ENCODE assay signal across 31 cellular contexts in genomic region chr13:109355129-109355528, GRCh38.
DNase-seq lines count a peak whose midpoint lies in the region; ATAC-seq, FAIRE-seq and TF ChIP-seq lines count a peak whose summit lies in the region.
"Had no signal": no experiment of that assay in that cellular context is flagged by ENCODE, and none has a peak within 500 bp of the region (broad histone marks: within the 10 kb centered on the region; RNA-seq: fewer than 3 reads in every experiment).

No MANE protein-coding gene starts in this region.

- H3K9me1 ChIP-seq in endothelial cell of umbilical vein (replicated peaks; ENCODE audit: control insufficient read depth, extremely low read depth, insufficient read depth, low read length): no peaks in the 10 kb centered on the region

- DNase-seq in A673 (ENCODE audit: low spot score): peak; percentile 37
- peak; percentile 78 for DNase-seq in endothelial cell of umbilical vein (ENCODE audit: low read depth, low spot score)
- DNase-seq in NCI-H1417 (lab: John Stamatoyannopoulos, UW): no peak
- DNase-seq: 8988T; ACHN; AML-193; BE2C; C1 segment of cervical spinal cord; Caco-2; Calu3; CD4-positive, alpha-beta memory T cell; CD4-positive, alpha-beta T cell; CD4-positive, CD25-positive, alpha-beta regulatory T cell; CD8-positive, alpha-beta memory T cell; CD8-positive, alpha-beta T cell; COR-L47; DMS 273 treated with DMSO at 0.1 percent for 48 hours; DMS153; DMS53; DMS79; DMS79 treated with DMSO at 0.1 percent for 48 hours; DND-41; EL had no signal

- H3K27me3 ChIP-seq in A673 (replicated peaks; ENCODE audit: insufficient read depth, low read depth, low read length, poor library complexity): no peaks in the 10 kb centered on the region
- H3K27me3 ChIP-seq in endothelial cell of umbilical vein (ENCODE audit: control insufficient read depth in 2 of 2, insufficient read depth in 2 of 2, low read length in 2 of 2): no peaks in the 10 kb centered on the region
- H3K27me3 ChIP-seq: BE2C; BLaER1; BLaER1 treated with 17β-estradiol and CSF1 and Interleukin-3, amounts not matched to agents 10 nM and 100 nM had no signal

- H3K27ac ChIP-seq in A673 (ENCODE audit: low read depth, low read length, poor library complexity, severe bottlenecking) (peak overlapping the region; percentile 74), endothelial cell of umbilical vein (ENCODE audit: insufficient read depth, low read depth, low read length) (peak overlapping the region; percentile 20)
- H3K27ac ChIP-seq: 22Rv1; A549; BLaER1; BLaER1 treated with 17β-estradiol and CSF1 and Interleukin-3, amounts not matched to agents 10 nM and 100 nM; C4-2B had no signal

- no peak overlapping the region for H3K9ac ChIP-seq in endothelial cell of umbilical vein (replicated peaks; ENCODE audit: extremely low read depth, insufficient read depth, low read length)
- H3K9ac ChIP-seq: BLaER1; BLaER1 treated with 17β-estradiol and CSF1 and Interleukin-3, amounts not matched to agents 10 nM and 100 nM had no signal

- H3K4me1 ChIP-seq in A673 (ENCODE audit: insufficient read depth, low read length, poor library complexity, severe bottlenecking) (peaks cover 29% of the 10 kb centered on the region), endothelial cell of umbilical vein (ENCODE audit: control insufficient read depth, extremely low read depth, insufficient read depth, low read length) (peaks cover 6% of the 10 kb centered on the region)
- H3K4me1 ChIP-seq: A549; BE2C; BLaER1; BLaER1 treated with 17β-estradiol and CSF1 and Interleukin-3, amounts not matched to agents 10 nM and 100 nM; Caco-2 had no signal

- dilution Hi-C loops in endothelial cell of umbilical vein (cut with MboI; ENCODE audit: extremely low pct_ligation_motif_present, low sequenced_read_pairs): no loop called here

- CTCF ChIA-PET in A673 (lab: Charles Lee): no interaction called here
- CTCF ChIA-PET in endothelial cell of umbilical vein (lab: Charles Lee): interaction anchor here (0.8 to 2.1 kb wide), 7 partner anchors 9 to 430 kb away, joined by 3 to 6 read pairs (median 4); no protein-coding TSS in a partner anchor

- TF ChIP-seq CTCF in A673 (conservative IDR thresholded peaks at IDR 0.05; ENCODE audit: low read depth, low read length) (no peak), endothelial cell of umbilical vein (IDR thresholded peaks at IDR 0.05; ENCODE audit: extremely low read depth in 1 of 2, insufficient read depth in 1 of 2, low read depth in 1 of 2, low read length in 2 of 2) (no peak)

- H3K79me2 ChIP-seq in endothelial cell of umbilical vein (ENCODE audit: control insufficient read depth, insufficient read depth, low read length): no peaks in the 10 kb centered on the region

- H3K4me3 ChIP-seq in A673 (ENCODE audit: low read depth, low read length, poor library complexity, severe bottlenecking): no peak overlapping the region
- no peak overlapping the region for H3K4me3 ChIP-seq in endothelial cell of umbilical vein (replicated peaks in 1 of 3; ENCODE audit: insufficient read depth in 1 of 3, low read depth in 1 of 3, low read length in 3 of 3)
- H3K4me3 ChIP-seq: A549; BLaER1; BLaER1 treated with 17β-estradiol and CSF1 and Interleukin-3, amounts not matched to agents 10 nM and 100 nM had no signal

- H3K4me2 ChIP-seq in endothelial cell of umbilical vein (ENCODE audit: insufficient read depth, low read length): no peak overlapping the region
- H3K4me2 ChIP-seq: A549; BLaER1; BLaER1 treated with 17β-estradiol and CSF1 and Interleukin-3, amounts not matched to agents 10 nM and 100 nM had no signal

- POLR2A ChIA-PET in A673 (lab: Charles Lee; ENCODE audit: low non-redundant PET): interaction anchor here (0.6 kb wide), 2 partner anchors 71 to 705 kb away, joined by 3 to 5 read pairs; no protein-coding TSS in a partner anchor
- POLR2A ChIA-PET in endothelial cell of umbilical vein (lab: Charles Lee): no interaction called here

- BruUV-seq in A673 (replicated peaks; lab: Mats Ljungman, UMichigan) (no TSS peak), endothelial cell of umbilical vein (replicated peaks; lab: Mats Ljungman, UMichigan) (no TSS peak)

- no peaks in the 10 kb centered on the region for H4K20me1 ChIP-seq in endothelial cell of umbilical vein (replicated peaks; ENCODE audit: control insufficient read depth, extremely low read depth, insufficient read depth, low read length)
- H4K20me1 ChIP-seq: BLaER1; BLaER1 treated with 17β-estradiol and CSF1 and Interleukin-3, amounts not matched to agents 10 nM and 100 nM had no signal

- no peak for ATAC-seq in GM21515 (IDR thresholded peaks at IDR 0.05; ENCODE audit: unreplicated experiment)
- ATAC-seq: A549; CD8-positive, alpha-beta T cell had no signal

- H2AFZ ChIP-seq in endothelial cell of umbilical vein (ENCODE audit: low read depth, low read length): no peak overlapping the region

- H3K9me3 ChIP-seq in A673 (ENCODE audit: low read depth, low read length, poor library complexity, severe bottlenecking): no peaks in the 10 kb centered on the region
- H3K9me3 ChIP-seq in endothelial cell of umbilical vein (replicated peaks; ENCODE audit: control insufficient read depth, insufficient read depth, low read length): no peaks in the 10 kb centered on the region
- H3K9me3 ChIP-seq: A549, BE2C, BLaER1, Caco-2 had no signal

- TF ChIP-seq POLR2A in endothelial cell of umbilical vein (IDR thresholded peaks at IDR 0.05; ENCODE audit: low read depth, low read length): peak; percentile 31

- intact Hi-C loops in A673 (cut with micrococcal nuclease; ENCODE audit: unreplicated experiment): no loop called here
- intact Hi-C loops in endothelial cell of umbilical vein (cut with micrococcal nuclease): no loop called here

- H3K36me3 ChIP-seq in A673 (ENCODE audit: insufficient read depth, low read length, poor library complexity, severe bottlenecking): no peaks in the 10 kb centered on the region
- H3K36me3 ChIP-seq in endothelial cell of umbilical vein (ENCODE audit: control insufficient read depth in 2 of 2, extremely low read depth in 1 of 2, insufficient read depth in 2 of 2, low read length in 2 of 2): no peaks in the 10 kb centered on the region
- H3K36me3 ChIP-seq: BE2C; BLaER1; BLaER1 treated with 17β-estradiol and CSF1 and Interleukin-3, amounts not matched to agents 10 nM and 100 nM had no signal

- FAIRE-seq in endothelial cell of umbilical vein (lab: Jason Lieb, UNC): no peak
- FAIRE-seq: A204.1, A549, D721Med had no signal

TF ChIP-seq in endothelial cell of umbilical vein, 7 proteins besides CTCF, POLR2A, EP300 and RAD21:
- TF ChIP-seq FOS (IDR thresholded peaks at IDR 0.05; ENCODE audit: borderline replicate concordance, insufficient read depth, low read length): peak; percentile 23
- TF ChIP-seq GATA2 (IDR thresholded peaks at IDR 0.05; ENCODE audit: insufficient read depth, insufficient read length, low read depth, low read length): peak; percentile 67
- TF ChIP-seq JUN (IDR thresholded peaks at IDR 0.05; ENCODE audit: borderline replicate concordance, insufficient read depth, insufficient read length, low read depth): peak; percentile 78
- peak; percentile 31 for TF ChIP-seq POLR2AphosphoS5 (IDR thresholded peaks at IDR 0.05; ENCODE audit: insufficient read depth, low read depth, low read length)
- TF ChIP-seq, protein P1, sequence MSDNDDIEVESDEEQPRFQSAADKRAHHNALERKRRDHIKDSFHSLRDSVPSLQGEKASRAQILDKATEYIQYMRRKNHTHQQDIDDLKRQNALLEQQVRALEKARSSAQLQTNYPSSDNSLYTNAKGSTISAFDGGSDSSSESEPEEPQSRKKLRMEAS (IDR thresholded peaks at IDR 0.05; ENCODE audit: insufficient read depth, insufficient read length): no peak
- TF ChIP-seq EZH2 (IDR thresholded peaks at IDR 0.05; ENCODE audit: borderline replicate concordance, low read depth, low read length, severe bottlenecking): no peak
- TF ChIP-seq MYC (IDR thresholded peaks at IDR 0.05; ENCODE audit: low read depth, low read length): no peak

Comparison
In these comparisons a context has a peak if more than half of its experiments do, and no peak if none do; other contexts are left out.
1. DNase-seq: peak in A673 (single experiment) and endothelial cell of umbilical vein (single experiment); none in NCI-H1417 (0 of 3).